20 cellular contexts compared by ENCODE assay signal in genomic region chr2:120301289-120301688, GRCh38. TPM values are rescaled to one million over a fixed set of nuclear protein-coding genes. Genes with fewer than 3 reads are reported as not detected.
A peak's percentile ranks its signal among the peaks of the same experiment; 100 is the strongest.
DNase-seq lines count a peak whose midpoint lies in the region; FAIRE-seq and TF ChIP-seq lines count a peak whose summit lies in the region.
"Had no signal": no experiment of that assay in that cellular context is flagged by ENCODE, and none has a peak within 500 bp of the region (broad histone marks: within the 10 kb centered on the region; RNA-seq: fewer than 3 reads in every experiment).

No MANE protein-coding gene starts in this region.

- H3K4me2 ChIP-seq in BLaER1 treated with 17β-estradiol and CSF1 and Interleukin-3, amounts not matched to agents 10 nM and 100 nM, result peak overlapping the region; percentile 12 to 93 (median 68); a peak in 20 of 22 replicates
- H3K4me2 ChIP-seq in mammary epithelial cell (ENCODE audit: insufficient read depth, low read depth, low read length), result no peak overlapping the region

- peaks cover 0 to 67% (median 16%) of the 10 kb centered on the region in 11 experiments; a peak in 13 of 22 replicates for H3K36me3 ChIP-seq in BLaER1 treated with 17β-estradiol and CSF1 and Interleukin-3, amounts not matched to agents 10 nM and 100 nM
- H3K36me3 ChIP-seq in SK-N-MC (ENCODE audit: insufficient read depth, low read length) (no peaks in the 10 kb centered on the region), kidney (ENCODE audit: control insufficient read depth in 1 of 2, insufficient read depth in 2 of 2, low read length in 2 of 2) (peaks cover 5 to 8% of the 10 kb centered on the region in 2 donors), mammary epithelial cell (ENCODE audit: insufficient read depth, low read length) (no peaks in the 10 kb centered on the region)

- no peaks in the 10 kb centered on the region for H3K27me3 ChIP-seq in BLaER1 treated with 17β-estradiol and CSF1 and Interleukin-3, amounts not matched to agents 10 nM and 100 nM
- no peaks in the 10 kb centered on the region for H3K27me3 ChIP-seq in mammary epithelial cell (ENCODE audit: insufficient read depth, low read length)

- H3K4me1 ChIP-seq in BLaER1 treated with 17β-estradiol and CSF1 and Interleukin-3, amounts not matched to agents 10 nM and 100 nM, result peaks cover 23 to 36% (median 32%) of the 10 kb centered on the region in 10 experiments
- H3K4me1 ChIP-seq in kidney (ENCODE audit: control insufficient read depth in 1 of 2, insufficient read depth in 1 of 2, low read depth in 1 of 2, low read length in 2 of 2) (no peaks in the 10 kb centered on the region), mammary epithelial cell (ENCODE audit: insufficient read depth, low read length) (no peaks in the 10 kb centered on the region)
- H3K4me1 ChIP-seq: Caco-2 had no signal

- TF ChIP-seq CTCF in kidney (IDR thresholded peaks at IDR 0.05; ENCODE audit: borderline replicate concordance, extremely low read depth, insufficient read depth) (no peak), GM13976 (IDR thresholded peaks at IDR 0.05; ENCODE audit: borderline replicate concordance, control extremely low read depth, extremely low read depth, insufficient read depth, missing control alignments) (no peak), mammary epithelial cell (conservative IDR thresholded peaks at IDR 0.05 in 1 of 2, IDR thresholded peaks at IDR 0.05 in 1 of 2; ENCODE audit: extremely low read depth in 1 of 2, insufficient read depth in 1 of 2, low read depth in 1 of 2, low read length in 2 of 2) (no peak)

- no peaks in the 10 kb centered on the region for H3K79me2 ChIP-seq in mammary epithelial cell (ENCODE audit: insufficient read depth, low read length)

- 91% methylated on average over 5 of the region's 5 CpGs for WGBS in mammary epithelial cell (ENCODE audit: low coverage, missing lambda C conversion rate)

- H3K27ac ChIP-seq in BLaER1 treated with 17β-estradiol and CSF1 and Interleukin-3, amounts not matched to agents 10 nM and 100 nM, result no peak overlapping the region
- H3K27ac ChIP-seq in SK-N-MC, result no peak overlapping the region
- H3K27ac ChIP-seq in kidney (ENCODE audit: low read depth in 2 of 2, low read length in 2 of 2), result no peak overlapping the region
- no peak overlapping the region for H3K27ac ChIP-seq in caudate nucleus (ENCODE audit: low read depth, low read length)
- no peak overlapping the region for H3K27ac ChIP-seq in mammary epithelial cell (ENCODE audit: insufficient read depth, low read depth, low read length)

- intact Hi-C loops in kidney (cut with DNase I) (no loop called here), mammary epithelial cell (cut with micrococcal nuclease) (no loop called here)

- FAIRE-seq in kidney (lab: Jason Lieb, UNC), result no peak
- FAIRE-seq: GM12891 had no signal

- H3K9ac ChIP-seq in BLaER1 treated with 17β-estradiol and CSF1 and Interleukin-3, amounts not matched to agents 10 nM and 100 nM, result no peak overlapping the region
- H3K9ac ChIP-seq in SK-N-MC (ENCODE audit: insufficient read length) (no peak overlapping the region), kidney (ENCODE audit: low read length in 2 of 2) (no peak overlapping the region), mammary epithelial cell (ENCODE audit: insufficient read depth, low read length) (no peak overlapping the region)

- no peak overlapping the region for H2AFZ ChIP-seq in mammary epithelial cell (ENCODE audit: low read depth, low read length)

- peaks cover 0 to 32% (median 0%) of the 10 kb centered on the region in 11 experiments; a peak in 4 of 22 replicates for H4K20me1 ChIP-seq in BLaER1 treated with 17β-estradiol and CSF1 and Interleukin-3, amounts not matched to agents 10 nM and 100 nM
- no peaks in the 10 kb centered on the region for H4K20me1 ChIP-seq in mammary epithelial cell (ENCODE audit: insufficient read depth, low read length)

- in situ Hi-C loops in GM13976 (cut with MboI; ENCODE audit: low sequenced_read_pairs, unreplicated experiment), result no loop called here
- in situ Hi-C loops in mammary epithelial cell (cut with MboI; ENCODE audit: low sequenced_read_pairs in 2 of 2), result no loop called here

- CTCF ChIA-PET in mammary epithelial cell (lab: Charles Lee; ENCODE audit: low non-redundant PET), result no interaction called here

- peak; percentile 59 for DNase-seq in SK-N-MC (ENCODE audit: low read depth, low spot score)
- DNase-seq in kidney, result peak; percentile 41
- DNase-seq in GM13976 (ENCODE audit: low spot score), result no peak
- DNase-seq in caudate nucleus (lab: John Stamatoyannopoulos, UW), result no peak
- DNase-seq in DMS53 treated with DMSO at 0.1 percent for 48 hours (lab: John Stamatoyannopoulos, UW; ENCODE audit: unreplicated experiment), result no peak
- no peak for DNase-seq in mammary epithelial cell
- DNase-seq: C1 segment of cervical spinal cord; Caco-2; CD4-positive, alpha-beta memory T cell; DMS153; DMS79; EL; GF-D8; GOT3; H7; HCEC 1CT had no signal

- no peaks in the 10 kb centered on the region for H3K9me3 ChIP-seq in BLaER1 treated with 17β-estradiol and CSF1 and Interleukin-3, amounts not matched to agents 10 nM and 100 nM (replicated peaks in 1 of 11)
- H3K9me3 ChIP-seq in SK-N-MC (ENCODE audit: low read depth, low read length), result no peaks in the 10 kb centered on the region
- H3K9me3 ChIP-seq in kidney (ENCODE audit: control insufficient read depth in 1 of 2, low read length in 2 of 2), result no peaks in the 10 kb centered on the region
- H3K9me3 ChIP-seq in mammary epithelial cell (replicated peaks; ENCODE audit: insufficient read depth, low read length), result no peaks in the 10 kb centered on the region
- H3K9me3 ChIP-seq: Caco-2 had no signal

- BruUV-seq in mammary epithelial cell (replicated peaks; lab: Mats Ljungman, UMichigan), result no TSS peak

- dilution Hi-C loops in mammary epithelial cell (cut with HindIII; ENCODE audit: low sequenced_read_pairs), result no loop called here

- no peak overlapping the region for H3K4me3 ChIP-seq in BLaER1 treated with 17β-estradiol and CSF1 and Interleukin-3, amounts not matched to agents 10 nM and 100 nM
- H3K4me3 ChIP-seq in SK-N-MC (no peak overlapping the region; the same call in 1 of the 2 replicates), kidney (ENCODE audit: low read length in 2 of 2) (no peak overlapping the region), mammary epithelial cell (replicated peaks in 1 of 3; ENCODE audit: insufficient read depth in 1 of 3, low read depth in 2 of 3, low read length in 3 of 3) (no peak overlapping the region)

RNA-seq across cellular contexts. Expression of gene INHBB, which starts 44.6 kb away (rescaled TPM):
- total RNA-seq in kidney (3.7 TPM), mammary epithelial cell (under 1 TPM in 1 of 2 donors, not detected in 1; 0.67 TPM)
- polyA plus RNA-seq in kidney (ENCODE audit: insufficient read depth, low read depth, low replicate concordance) (0.49 TPM), mammary epithelial cell (0.02 TPM)
- not detected for polyA minus RNA-seq in mammary epithelial cell
- total RNA-seq: B cell; CD4-positive, alpha-beta memory T cell; G401 had no signal
- polyA plus RNA-seq: CD4-positive, alpha-beta memory T cell had no signal

RNA-seq across cellular contexts. Expression of gene RALB, which starts 48.6 kb away (rescaled TPM):
- total RNA-seq in kidney, result 64.5 TPM
- 58.5 TPM for polyA plus RNA-seq in kidney (ENCODE audit: insufficient read depth, low read depth, low replicate concordance)
- total RNA-seq in mammary epithelial cell, result 10 to 100 TPM; 34.0 to 49.8 TPM
- 52.5 TPM for polyA plus RNA-seq in mammary epithelial cell
- polyA minus RNA-seq in mammary epithelial cell, result 11.8 TPM

Comparison
In these comparisons a context has a peak if more than half of its experiments do, and no peak if none do; other contexts are left out.
1. DNase-seq: peak in SK-N-MC (single experiment) and kidney (single experiment); none in GM13976 (single experiment), caudate nucleus (0 of 61), DMS53 treated with DMSO at 0.1 percent for 48 hours (single experiment) and mammary epithelial cell (single experiment).